9 cellular contexts compared by ENCODE assay signal in the genomic region with DNA sequence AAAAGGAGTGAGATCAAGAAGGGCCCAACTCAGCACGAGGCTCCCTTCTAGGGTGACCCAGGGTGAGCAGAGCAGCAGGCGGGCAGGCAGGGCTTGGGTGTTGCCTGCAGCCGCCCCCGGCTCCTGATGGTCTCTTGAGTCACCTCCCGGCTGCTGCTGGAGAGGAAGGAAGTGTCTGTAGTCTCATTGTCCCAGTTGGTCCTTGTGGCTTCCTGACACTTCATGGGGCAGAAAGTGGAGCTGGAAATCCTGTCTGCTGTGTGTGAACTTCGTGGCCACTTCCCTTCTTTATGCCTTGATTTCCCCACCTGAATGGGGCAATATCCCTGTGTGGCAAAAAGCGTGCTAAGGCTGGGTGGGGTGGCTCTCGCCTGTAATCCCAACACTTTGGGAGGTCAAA. TPM values are rescaled to one million over a fixed set of nuclear protein-coding genes. Genes with fewer than 3 reads are reported as not detected.
DNase-seq lines count a peak whose midpoint lies in the region; ATAC-seq and TF ChIP-seq lines count a peak whose summit lies in the region.
"Had no signal": no experiment of that assay in that cellular context is flagged by ENCODE, and none has a peak within 500 bp of the region (broad histone marks: within the 10 kb centered on the region; RNA-seq: fewer than 3 reads in every experiment).

No MANE protein-coding gene starts in this region.

- no peaks in the 10 kb centered on the region for H3K27me3 Mint-ChIP-seq in effector memory CD8-positive, alpha-beta T cell

- peak overlapping the region; percentile 82 to 93 for H3K4me3 Mint-ChIP-seq in effector memory CD8-positive, alpha-beta T cell

- intact Hi-C loops in OCI-LY7 (cut with micrococcal nuclease; ENCODE audit: unreplicated experiment), result no loop called here

- H3K79me2 ChIP-seq in OCI-LY7 (ENCODE audit: insufficient read depth, low read depth, low read length), result peaks cover 17% of the 10 kb centered on the region

- no peaks in the 10 kb centered on the region for H3K9me3 Mint-ChIP-seq in effector memory CD8-positive, alpha-beta T cell

- H2AFZ ChIP-seq in OCI-LY7 (ENCODE audit: low read length), result no peak overlapping the region

- no peaks in the 10 kb centered on the region for H3K27me3 ChIP-seq in neutrophil

- H3K4me3 ChIP-seq in OCI-LY7 (ENCODE audit: low read depth, low read length, poor library complexity, severe bottlenecking) (no peak overlapping the region), neutrophil (ENCODE audit: low read depth in 1 of 2, low read length in 1 of 2) (peak overlapping the region; percentile 80 to 83)

- H3K4me1 ChIP-seq in OCI-LY7 (ENCODE audit: insufficient read depth, low read length, poor library complexity, severe bottlenecking) (peaks cover 33% of the 10 kb centered on the region), neutrophil (ENCODE audit: control insufficient read depth in 1 of 2, insufficient read depth in 1 of 2, low read depth in 1 of 2, low read length in 1 of 2) (peaks cover 52 to 55% of the 10 kb centered on the region in 2 experiments)

- TF ChIP-seq CTCF in OCI-LY7 (conservative IDR thresholded peaks at IDR 0.05; ENCODE audit: low read length) (no peak), neutrophil (IDR thresholded peaks at IDR 0.05) (no peak)

- DNase-seq in GF-D8 (lab: John Stamatoyannopoulos, UW) (peak; percentile 91), OCI-LY7 (ENCODE audit: low spot score) (no peak), DMS79 (lab: John Stamatoyannopoulos, UW) (no peak), DMS114 treated with DMSO at 0.1 percent for 48 hours (lab: John Stamatoyannopoulos, UW; ENCODE audit: unreplicated experiment) (no peak), occipital lobe (lab: John Stamatoyannopoulos, UW) (no peak)
- DNase-seq in effector memory CD8-positive, alpha-beta T cell, result no peak

- H3K27ac ChIP-seq in OCI-LY7 (ENCODE audit: low read depth, low read length, poor library complexity, severe bottlenecking), result no peak overlapping the region
- peak overlapping the region; percentile 77 for H3K27ac ChIP-seq in neutrophil

- H3K4me2 ChIP-seq in OCI-LY7 (ENCODE audit: low read length), result peak overlapping the region; percentile 99; the same call in 1 of the 2 replicates

- POLR2A ChIA-PET in OCI-LY7 (lab: Charles Lee), result interaction anchor here (1.1 kb wide), 1 partner anchor 17 kb away, joined by 3 read pairs; no protein-coding TSS in a partner anchor

- H3K9me2 ChIP-seq in OCI-LY7 (ENCODE audit: insufficient read depth, low read length), result no peaks in the 10 kb centered on the region

- H3K27ac Mint-ChIP-seq in effector memory CD8-positive, alpha-beta T cell, result peak overlapping the region; percentile 89 to 92

- H3K9me3 ChIP-seq in OCI-LY7 (ENCODE audit: low read length), result no peaks in the 10 kb centered on the region
- H3K9me3 ChIP-seq in neutrophil, result no peaks in the 10 kb centered on the region

- H3K4me1 Mint-ChIP-seq in effector memory CD8-positive, alpha-beta T cell (ENCODE audit: low read depth in 2 of 2), result peaks cover 33 to 41% of the 10 kb centered on the region in 2 donors

- CTCF ChIA-PET in OCI-LY7 (lab: Charles Lee; ENCODE audit: unreplicated experiment), result interaction anchor here (1.4 to 1.6 kb wide), 2 partner anchors 33 to 45 kb away, joined by 5 to 8 read pairs; no protein-coding TSS in a partner anchor

- no peak for ATAC-seq in effector memory CD8-positive, alpha-beta T cell (replicated peaks)
- no peak for ATAC-seq in HG03439 (IDR thresholded peaks at IDR 0.05; ENCODE audit: unreplicated experiment)

- peaks cover 5% of the 10 kb centered on the region; the same call in 1 of the 2 replicates for H4K20me1 ChIP-seq in OCI-LY7 (ENCODE audit: insufficient read depth, low read length)

- H3K36me3 Mint-ChIP-seq in effector memory CD8-positive, alpha-beta T cell (ENCODE audit: insufficient read depth), result peaks cover 19% of the 10 kb centered on the region

- H3K36me3 ChIP-seq in OCI-LY7 (ENCODE audit: insufficient read depth, low read length) (peaks cover 45% of the 10 kb centered on the region), neutrophil (peaks cover 46% of the 10 kb centered on the region)

- no TSS peak for BruUV-seq in OCI-LY7 (replicated peaks; lab: Mats Ljungman, UMichigan)

RNA-seq across cellular contexts. Expression of gene MAP1S, which starts 2.5 kb away (rescaled TPM):
- total RNA-seq in OCI-LY7 (2014; rRNA removed; shearing (Covaris generic)), result 11.5 and 31.6 TPM in 2 replicates
- total RNA-seq in OCI-LY7 (2022) (53.1 and 61.1 TPM in 2 replicates), occipital lobe (42.0 TPM)

RNA-seq across cellular contexts. Expression of gene FCHO1, which starts 29.5 kb away (rescaled TPM):
- 80.6 and 85.6 TPM in 2 replicates for total RNA-seq in OCI-LY7 (2014; rRNA removed; shearing (Covaris generic))
- 107 and 115 TPM in 2 replicates for total RNA-seq in OCI-LY7 (2022)
- total RNA-seq in occipital lobe, result 24.6 TPM

RNA-seq across cellular contexts. Expression of gene UNC13A, which starts 33.7 kb away (rescaled TPM):
- total RNA-seq in OCI-LY7 (2014; rRNA removed; shearing (Covaris generic)), result 0.80 and 0.92 TPM in 2 replicates
- total RNA-seq in OCI-LY7 (2022) (0.72 and 0.76 TPM in 2 replicates), occipital lobe (29.6 TPM)
- total RNA-seq: skeletal muscle tissue had no signal

Comparison
In these comparisons a context has a peak if more than half of its experiments do, and no peak if none do; other contexts are left out.
1. RNA of gene UNC13A, which starts 33.7 kb away (total RNA-seq): 29.6 TPM in occipital lobe (single experiment); 0.72 to 0.92 TPM in OCI-LY7; every median in the first group is over 10 times any median in the second.